21 cellular contexts compared by ENCODE assay signal in genomic region chr20:56766528-56766927, GRCh38.
"Had no signal": no experiment of that assay in that cellular context is flagged by ENCODE, and none has a peak within 500 bp of the region (broad histone marks: within the 10 kb centered on the region; RNA-seq: fewer than 3 reads in every experiment).

No MANE protein-coding gene starts in this region.

- H3K36me3 ChIP-seq: colonic mucosa, left lung, right lobe of liver, tibial nerve, WERI-Rb-1 had no signal

- ATAC-seq: activated T-helper 17 cell treated with anti-CD3 and anti-CD28 coated beads, Interleukin-2, amount 50 U/mL, for 72 hours; stimulated activated effector memory CD8-positive, alpha-beta T cell treated with anti-CD3 and anti-CD28 coated beads, Interleukin-12 subunit alpha, Interleukin-12 subunit beta, amount 100 ng/mL, for 72 hours; stimulated activated naive CD8-positive, alpha-beta T cell treated with anti-CD3 and anti-CD28 coated beads, Interleukin-15, amount 100 ng/mL, for 72 hours had no signal

- H3K4me3 ChIP-seq: colonic mucosa, hepatocyte, left lung, lung, right lobe of liver, skin epidermis, tibial nerve had no signal

- DNase-seq: activated CD8-positive, alpha-beta memory T cell treated with anti-CD3 and anti-CD28 coated beads, Interleukin-2, amount 50 U/mL, for 4 hours; activated naive CD4-positive, alpha-beta T cell treated with Interleukin-2 at 50 U/mL for 16 hours; activated naive CD8-positive, alpha-beta T cell treated with anti-CD3 and anti-CD28 coated beads for 36 hours; activated T-cell treated with anti-CD3 and anti-CD28 coated beads, Interleukin-2, amount 50 U/mL, for 24 hours; amniotic stem cell; colonic mucosa; foreskin melanocyte; immature natural killer cell; kidney glomerular epithelial cell; left lung; naive B cell; right lobe of liver; stimulated activated CD4-positive, alpha-beta T cell treated with anti-CD3 and anti-CD28 coated beads, Interleukin-2, amount 100 ng/mL, for 24 hours; stimulated activated naive CD8-positive, alpha-beta T cell treated with anti-CD3 and anti-CD28 coated beads, Interleukin-15, amount 100 ng/mL, for 72 hours; WERI-Rb-1 had no signal

- H3K4me1 ChIP-seq: colonic mucosa, left lung, right lobe of liver, tibial nerve had no signal

- H3K27ac ChIP-seq: colonic mucosa, hepatocyte, left lung, right lobe of liver, tibial nerve, WERI-Rb-1 had no signal

- H3K9me3 ChIP-seq: colonic mucosa, left lung, right lobe of liver had no signal

- H3K27me3 ChIP-seq: colonic mucosa, hepatocyte, right lobe of liver, tibial nerve had no signal
